8 cellular contexts compared by ENCODE assay signal in genomic region chr7:112940314-112940732, GRCh38.
DNase-seq lines count a peak whose midpoint lies in the region; ATAC-seq and TF ChIP-seq lines count a peak whose summit lies in the region.

No MANE protein-coding gene starts in this region.

- H3K27ac ChIP-seq in HEK293 (ENCODE audit: extremely low read depth, low read depth, low read length): peak overlapping the region; percentile 31; the same call in 1 of the 2 replicates

- no peaks in the 10 kb centered on the region for H3K9me3 ChIP-seq in HEK293 (ENCODE audit: control insufficient read depth, insufficient read depth, low read depth, low read length)
- no peaks in the 10 kb centered on the region for H3K9me3 ChIP-seq in NT2/D1 (ENCODE audit: insufficient read depth, low read length)
- no peaks in the 10 kb centered on the region for H3K9me3 ChIP-seq in neuron (ENCODE audit: low read length)

- H3K4me3 ChIP-seq in HEK293 (ENCODE audit: low read depth, low read length) (peak overlapping the region; percentile 65), NT2/D1 (ENCODE audit: insufficient read length, low read depth) (peak overlapping the region; percentile 49), epithelial cell of esophagus (ENCODE audit: low read length) (peak overlapping the region; percentile 70), neuron (ENCODE audit: low read length) (peak overlapping the region; percentile 78)

- H3K36me3 ChIP-seq in HEK293 (ENCODE audit: control insufficient read depth in 2 of 2, insufficient read depth in 1 of 2, low read length in 2 of 2) (no peaks in the 10 kb centered on the region; a peak in 1 of 3 replicates), NT2/D1 (ENCODE audit: insufficient read depth, insufficient read length, low read length) (no peaks in the 10 kb centered on the region), neuron (ENCODE audit: insufficient read depth, low read length) (peaks cover 3% of the 10 kb centered on the region)

- CTCF ChIA-PET in HEK293 (lab: Yijun Ruan, JAX): interaction anchor here (0.5 to 0.8 kb wide), 2 partner anchors 10 to 395 kb away, joined by 3 read pairs; no protein-coding TSS in a partner anchor

- H2AFZ ChIP-seq in neuron (ENCODE audit: low read depth, low read length): peak overlapping the region; percentile 78

- H3K27me3 ChIP-seq in NT2/D1 (ENCODE audit: insufficient read depth, insufficient read length): no peaks in the 10 kb centered on the region
- H3K27me3 ChIP-seq in neuron (ENCODE audit: insufficient read depth, low read length): no peaks in the 10 kb centered on the region

- TF ChIP-seq CTCF in HEK293 (tag by site-specific recombination; IDR thresholded peaks at IDR 0.05) (no peak), epithelial cell of esophagus (IDR thresholded peaks at IDR 0.05; ENCODE audit: insufficient read depth, low read depth, low read length, missing control alignments) (no peak)

- peak; percentile 42 for ATAC-seq in GM18505 (IDR thresholded peaks at IDR 0.05; ENCODE audit: unreplicated experiment)

- POLR2A ChIA-PET in HEK293 (lab: Yijun Ruan, JAX): interaction anchor here (0.7 to 2.6 kb wide), 9 partner anchors 9 to 490 kb away, joined by 3 to 11 read pairs (median 3); partner anchors contain the start of genes GPR85 and IFRD1

- no peak for TF ChIP-seq POLR2A in GM18505 (IDR thresholded peaks at IDR 0.05; ENCODE audit: borderline replicate concordance, extremely low read depth, insufficient read depth, insufficient read length)

- peak overlapping the region; percentile 81 for H3K9ac ChIP-seq in NT2/D1 (ENCODE audit: insufficient read length, low read depth)

- DNase-seq in NT2/D1 (ENCODE audit: low read depth, low spot score) (no peak), epithelial cell of esophagus (ENCODE audit: low read depth) (no peak), T1000 (lab: John Stamatoyannopoulos, UW) (no peak), DMS53 (lab: John Stamatoyannopoulos, UW) (no peak), NCI-H1105 (lab: John Stamatoyannopoulos, UW) (no peak)

- no peaks in the 10 kb centered on the region for H3K4me1 ChIP-seq in HEK293 (ENCODE audit: control insufficient read depth, insufficient read depth, low read length)
- no peaks in the 10 kb centered on the region for H3K4me1 ChIP-seq in NT2/D1 (ENCODE audit: insufficient read depth, insufficient read length)
- H3K4me1 ChIP-seq in neuron (ENCODE audit: insufficient read depth, low read length): peaks cover 22% of the 10 kb centered on the region

TF ChIP-seq in HEK293, 187 proteins besides CTCF, POLR2A, EP300 and RAD21 (continues in another document):
- TF ChIP-seq ZNF221 (tag by site-specific recombination; IDR thresholded peaks at IDR 0.05; ENCODE audit: borderline replicate concordance) (no peak), ZBTB7A (tag by site-specific recombination; IDR thresholded peaks at IDR 0.05; ENCODE audit: low read depth) (no peak), ZBTB8A (tag by site-specific recombination; IDR thresholded peaks at IDR 0.05) (no peak), KLF16 (tag by site-specific recombination; IDR thresholded peaks at IDR 0.05) (no peak), ZNF214 (tag by site-specific recombination; IDR thresholded peaks at IDR 0.05; ENCODE audit: borderline replicate concordance) (no peak), ZNF350 (tag by site-specific recombination; IDR thresholded peaks at IDR 0.05) (no peak), ZNF548 (tag by site-specific recombination; IDR thresholded peaks at IDR 0.05) (no peak), HOXD13 (CRISPR knock-in tag; IDR thresholded peaks at IDR 0.05; ENCODE audit: borderline replicate concordance) (no peak), ZBTB21 (tag by site-specific recombination; IDR thresholded peaks at IDR 0.05) (no peak), ZNF391 (tag by site-specific recombination; IDR thresholded peaks at IDR 0.05; ENCODE audit: borderline replicate concordance, low read depth) (no peak), TCF7L2 (IDR thresholded peaks at IDR 0.05; ENCODE audit: borderline replicate concordance, low read depth, low read length) (no peak), ZNF2 (tag by site-specific recombination; IDR thresholded peaks at IDR 0.05) (peak; percentile 65; the same call in 1 of the 2 replicates), ZNF433 (tag by site-specific recombination; IDR thresholded peaks at IDR 0.05; ENCODE audit: low read depth) (no peak), SCRT2 (tag by site-specific recombination; IDR thresholded peaks at IDR 0.05) (peak; percentile 74; the same call in 1 of the 2 replicates), KLF10 (tag by site-specific recombination; IDR thresholded peaks at IDR 0.05) (no peak), ZBTB6 (tag by site-specific recombination; IDR thresholded peaks at IDR 0.05) (no peak), ZBTB20 (tag by site-specific recombination; IDR thresholded peaks at IDR 0.05) (no peak), ZNF660 (tag by site-specific recombination; IDR thresholded peaks at IDR 0.05) (peak; percentile 48), ZNF792 (tag by site-specific recombination; IDR thresholded peaks at IDR 0.05) (peak; percentile 12; the same call in 1 of the 2 replicates), KLF7 (tag by site-specific recombination; IDR thresholded peaks at IDR 0.05; ENCODE audit: borderline replicate concordance) (no peak), TRIM28 (IDR thresholded peaks at IDR 0.05; ENCODE audit: borderline replicate concordance, low read length) (no peak), ZNF626 (tag by site-specific recombination; IDR thresholded peaks at IDR 0.05) (no peak), RBAK (tag by site-specific recombination; IDR thresholded peaks at IDR 0.05) (no peak), MZF1 (tag by site-specific recombination; IDR thresholded peaks at IDR 0.05; ENCODE audit: borderline replicate concordance) (no peak), SP3 (tag by site-specific recombination; IDR thresholded peaks at IDR 0.05) (no peak), ZNF664 (tag by site-specific recombination; IDR thresholded peaks at IDR 0.05) (peak; percentile 94), ZNF175 (tag by site-specific recombination; IDR thresholded peaks at IDR 0.05) (no peak), SCRT1 (tag by site-specific recombination; IDR thresholded peaks at IDR 0.05; ENCODE audit: borderline replicate concordance) (no peak), ZNF600 (tag by site-specific recombination; IDR thresholded peaks at IDR 0.05) (no peak), ZNF280C (tag by site-specific recombination; IDR thresholded peaks at IDR 0.05) (no peak), MEIS1 (CRISPR knock-in tag; IDR thresholded peaks at IDR 0.05; ENCODE audit: borderline replicate concordance) (no peak), ZNF274 (IDR thresholded peaks at IDR 0.05; ENCODE audit: low read length) (no peak), ZNF274 (tag by site-specific recombination; IDR thresholded peaks at IDR 0.05; ENCODE audit: borderline replicate concordance) (no peak), ZNF335 (tag by site-specific recombination; conservative IDR thresholded peaks at IDR 0.05) (peak; percentile 84), WT1 (tag by site-specific recombination; IDR thresholded peaks at IDR 0.05) (no peak), ZNF37A (tag by site-specific recombination; IDR thresholded peaks at IDR 0.05) (no peak), GLIS2 (tag by site-specific recombination; IDR thresholded peaks at IDR 0.05) (no peak), ZSCAN18 (tag by site-specific recombination; IDR thresholded peaks at IDR 0.05) (no peak)
